ENCODE assay signal across 26 cellular contexts in the genomic region with DNA sequence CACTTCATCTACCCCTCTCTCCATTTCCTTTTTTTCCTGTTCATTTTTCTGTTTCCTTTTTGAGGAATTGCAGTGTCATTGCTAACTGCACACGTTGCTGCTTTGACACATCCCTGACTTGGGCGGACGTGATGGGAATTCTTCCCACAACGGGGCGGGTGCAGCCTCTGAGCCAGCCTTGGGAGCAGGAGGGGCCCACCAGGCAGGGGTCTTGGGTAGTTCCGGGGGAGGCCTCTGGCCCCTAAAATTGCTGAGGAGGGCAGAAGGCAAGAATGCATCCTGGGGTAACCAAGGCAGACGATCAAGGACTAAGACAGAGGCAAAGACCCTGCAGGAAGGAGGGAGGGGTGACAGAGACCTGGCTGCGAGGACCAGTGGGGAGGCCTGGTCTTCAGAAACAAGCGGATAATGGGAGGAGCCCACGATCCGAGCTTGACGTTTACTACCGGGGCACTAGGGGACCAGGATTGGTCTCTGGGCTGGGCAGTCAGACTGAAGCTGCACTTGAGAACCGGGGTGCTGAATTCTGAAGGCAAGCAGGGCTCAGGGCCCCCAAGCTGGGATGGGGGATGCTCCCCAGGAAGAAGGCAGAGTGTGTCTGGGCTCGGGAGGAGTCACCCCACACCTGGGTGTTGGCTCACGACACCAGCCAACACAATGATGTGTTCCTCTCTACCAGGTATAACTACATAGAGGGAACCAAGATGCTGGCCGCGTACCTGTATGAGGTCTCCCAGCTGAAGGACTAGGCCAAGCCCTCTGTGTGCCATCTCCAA. TPM values are rescaled to one million over a fixed set of nuclear protein-coding genes. Genes with fewer than 3 reads are reported as not detected.
DNase-seq lines count a peak whose midpoint lies in the region; ATAC-seq, FAIRE-seq and TF ChIP-seq lines count a peak whose summit lies in the region.
"Had no signal": no experiment of that assay in that cellular context is flagged by ENCODE, and none has a peak within 500 bp of the region (broad histone marks: within the 10 kb centered on the region; RNA-seq: fewer than 3 reads in every experiment).

No MANE protein-coding gene starts in this region.

- ATAC-seq in right lobe of liver (no peak), HepG2 (no peak), GM23338 (no peak), HG03159 (IDR thresholded peaks at IDR 0.05; ENCODE audit: unreplicated experiment) (no peak), HG03196 (IDR thresholded peaks at IDR 0.05; ENCODE audit: unreplicated experiment) (no peak)
- ATAC-seq: A549, Panc1 had no signal

- no peak overlapping the region for H3K9ac ChIP-seq in HepG2 (ENCODE audit: insufficient read depth, low read depth, low read length)
- H3K9ac ChIP-seq in endodermal cell (ENCODE audit: extremely low read depth, low read length, poor library complexity, severe bottlenecking): no peak overlapping the region

- POLR2A ChIA-PET in HepG2 (lab: Yijun Ruan, JAX): interaction anchor here (2.2 kb wide), 1 partner anchor 22 kb away, joined by 8 read pairs; no protein-coding TSS in a partner anchor

- no TSS peak for BruUV-seq in HepG2 (replicated peaks; lab: Mats Ljungman, UMichigan)

- peaks cover 9% of the 10 kb centered on the region for H3K9me3 Mint-ChIP-seq in endodermal cell
- peaks cover 30% of the 10 kb centered on the region for H3K9me3 Mint-ChIP-seq in GM23338
- H3K9me3 Mint-ChIP-seq: CD4-positive, alpha-beta T cell; IgD-negative memory B cell had no signal

- no peak overlapping the region for H3K27ac ChIP-seq in right lobe of liver
- no peak overlapping the region for H3K27ac ChIP-seq in HepG2 (ENCODE audit: extremely low read length, insufficient read depth, low read length)
- H3K27ac ChIP-seq in endodermal cell (ENCODE audit: low read depth, low read length): no peak overlapping the region
- H3K27ac ChIP-seq in sigmoid colon: no peak overlapping the region
- no peak overlapping the region for H3K27ac ChIP-seq in GM23338 (ENCODE audit: low read depth)
- H3K27ac ChIP-seq: A549 had no signal

- FAIRE-seq in HepG2 (lab: Jason Lieb, UNC): no peak
- FAIRE-seq: A549 had no signal

- H3K79me2 ChIP-seq in HepG2 (ENCODE audit: insufficient read depth, low read length) (no peaks in the 10 kb centered on the region), GM23338 (replicated peaks; ENCODE audit: insufficient read depth) (no peaks in the 10 kb centered on the region)

- no peaks in the 10 kb centered on the region for H3K27me3 ChIP-seq in right lobe of liver
- no peaks in the 10 kb centered on the region for H3K27me3 ChIP-seq in HepG2 (ENCODE audit: control insufficient read depth in 1 of 2, insufficient read depth in 2 of 2, low read length in 2 of 2)
- no peaks in the 10 kb centered on the region for H3K27me3 ChIP-seq in endodermal cell (ENCODE audit: control insufficient read depth, insufficient read depth, low read length, poor library complexity, severe bottlenecking)
- no peaks in the 10 kb centered on the region for H3K27me3 ChIP-seq in sigmoid colon
- no peaks in the 10 kb centered on the region for H3K27me3 ChIP-seq in GM23338 (ENCODE audit: insufficient read depth)

- H3K4me1 Mint-ChIP-seq in endodermal cell (peaks cover 7% of the 10 kb centered on the region), GM23338 (peaks cover 3% of the 10 kb centered on the region; the same call in 2 of the 3 replicates)
- H3K4me1 Mint-ChIP-seq: IgD-negative memory B cell had no signal

- H3K4me3 Mint-ChIP-seq in endodermal cell (no peak overlapping the region), GM23338 (no peak overlapping the region)
- H3K4me3 Mint-ChIP-seq: CD4-positive, alpha-beta T cell; IgD-negative memory B cell had no signal

- TF ChIP-seq CTCF in right lobe of liver (IDR thresholded peaks at IDR 0.05) (no peak), HepG2 (CRISPR knock-in tag; IDR thresholded peaks at IDR 0.05) (no peak), endodermal cell (conservative IDR thresholded peaks at IDR 0.05) (no peak), sigmoid colon (IDR thresholded peaks at IDR 0.05) (no peak), GM23338 (conservative IDR thresholded peaks at IDR 0.05; ENCODE audit: low read depth in 2 of 2) (no peak)

- H3K27me3 Mint-ChIP-seq in endodermal cell (ENCODE audit: insufficient read depth): no peaks in the 10 kb centered on the region
- H3K27me3 Mint-ChIP-seq in GM23338 (ENCODE audit: insufficient read depth, low read depth, poor library complexity): peaks cover 17% of the 10 kb centered on the region
- H3K27me3 Mint-ChIP-seq: CD4-positive, alpha-beta T cell; IgD-negative memory B cell had no signal

- peak in 2 of 3 donors; percentile 39 to 44 for DNase-seq in right lobe of liver
- no peak for DNase-seq in HepG2 (ENCODE audit: low spot score)
- DNase-seq in endodermal cell: no peak
- peak; percentile 59 for DNase-seq in sigmoid colon
- DNase-seq in GM23338 (ENCODE audit: low spot score): no peak
- DNase-seq in GF-D8 (lab: John Stamatoyannopoulos, UW): no peak
- DNase-seq: CD4-positive, alpha-beta T cell; COR-L47; DMS79; Karpas-422; MV-4-11; NCI-H1105 treated with DMSO at 0.1 percent for 48 hours; NCI-H1694; NCI-H2081; NCI-H2171; NCI-H345; NCI-H524; NCI-H82 had no signal

- no peak for TF ChIP-seq EP300 in HepG2 (IDR thresholded peaks at IDR 0.05; ENCODE audit: low read depth in 2 of 2, low read length in 2 of 2)
- no peak for TF ChIP-seq EP300 in HepG2 (CRISPR knock-in tag; IDR thresholded peaks at IDR 0.05; ENCODE audit: borderline replicate concordance)
- no peak for TF ChIP-seq EP300 in sigmoid colon (IDR thresholded peaks at IDR 0.05)

- TF ChIP-seq POLR2A in right lobe of liver (IDR thresholded peaks at IDR 0.05) (no peak), HepG2 (IDR thresholded peaks at IDR 0.05; ENCODE audit: insufficient read depth in 1 of 2, low read depth in 2 of 2, low read length in 2 of 2) (no peak), sigmoid colon (IDR thresholded peaks at IDR 0.05) (no peak)

- no peaks in the 10 kb centered on the region for H4K20me1 ChIP-seq in HepG2 (ENCODE audit: insufficient read depth, low read length)
- H4K20me1 ChIP-seq in GM23338 (replicated peaks; ENCODE audit: insufficient read depth): no peaks in the 10 kb centered on the region

- H3K9me2 ChIP-seq in GM23338 (ENCODE audit: insufficient read depth): no peaks in the 10 kb centered on the region

- H3K27ac Mint-ChIP-seq in endodermal cell (peak overlapping the region; percentile 61), GM23338 (no peak overlapping the region)
- H3K27ac Mint-ChIP-seq: CD4-positive, alpha-beta T cell had no signal

- H3K4me1 ChIP-seq in right lobe of liver (peaks cover 0 to 31% (median 15%) of the 10 kb centered on the region in 4 donors), HepG2 (ENCODE audit: insufficient read depth, low read length) (no peaks in the 10 kb centered on the region), endodermal cell (ENCODE audit: control insufficient read depth, insufficient read depth, low read length) (no peaks in the 10 kb centered on the region), sigmoid colon (peaks cover 0 to 22% (median 10%) of the 10 kb centered on the region in 4 donors), GM23338 (ENCODE audit: insufficient read depth) (no peaks in the 10 kb centered on the region)
- H3K4me1 ChIP-seq: A549, HAP-1 had no signal

- CTCF ChIA-PET in HepG2 (lab: Yijun Ruan, JAX; ENCODE audit: low intra/inter-chr PET ratio, low total read pairs): no interaction called here

- H3K36me3 ChIP-seq in right lobe of liver (peaks cover 0 to 38% (median 13%) of the 10 kb centered on the region in 4 donors), HepG2 (replicated peaks in 1 of 2; ENCODE audit: control insufficient read depth in 1 of 2, insufficient read depth in 2 of 2, low read length in 2 of 2) (peaks cover 22 to 64% of the 10 kb centered on the region in 2 experiments), endodermal cell (ENCODE audit: control insufficient read depth, insufficient read depth, low read length) (peaks cover 72% of the 10 kb centered on the region), sigmoid colon (peaks cover 10 to 64% (median 52%) of the 10 kb centered on the region in 4 donors), GM23338 (ENCODE audit: insufficient read depth) (0 out of 2 replicates have a peak, but pooled peaks cover 6% of the 10 kb centered on the region)

- H3K4me2 ChIP-seq in HepG2 (ENCODE audit: low read depth, low read length) (no peak overlapping the region), GM23338 (no peak overlapping the region)
- H3K4me2 ChIP-seq: A549 had no signal

- no peak overlapping the region for H3K4me3 ChIP-seq in right lobe of liver
- H3K4me3 ChIP-seq in HepG2 (replicated peaks in 1 of 3; ENCODE audit: insufficient read depth in 1 of 3, low read depth in 2 of 3, low read length in 3 of 3): no peak overlapping the region
- H3K4me3 ChIP-seq in endodermal cell (ENCODE audit: low read length): no peak overlapping the region
- H3K4me3 ChIP-seq in sigmoid colon: no peak overlapping the region
- no peak overlapping the region for H3K4me3 ChIP-seq in GM23338
- H3K4me3 ChIP-seq: A549, HAP-1 had no signal

- H2AFZ ChIP-seq in HepG2 (ENCODE audit: low read length) (no peak overlapping the region), GM23338 (no peak overlapping the region)

- H3F3A ChIP-seq in GM23338 (replicated peaks; ENCODE audit: low read depth): no peaks in the 10 kb centered on the region

- H3K36me3 Mint-ChIP-seq in endodermal cell (ENCODE audit: low read depth): peaks cover 83% of the 10 kb centered on the region
- peaks cover 92% of the 10 kb centered on the region for H3K36me3 Mint-ChIP-seq in GM23338 (ENCODE audit: low read depth)

- intact Hi-C loops in right lobe of liver (cut with DNase I): no loop called here
- intact Hi-C loops in HepG2 (cut with micrococcal nuclease; ENCODE audit: unreplicated experiment): no loop called here
- intact Hi-C loops in sigmoid colon (cut with DNase I): no loop called here

- 84% methylated on average over 5 of the region's 18 CpGs for WGBS in right lobe of liver (ENCODE audit: insufficient coverage, low coverage, low lambda C conversion rate, missing lambda C conversion rate)
- 98% methylated on average over 17 of the region's 18 CpGs for WGBS in HepG2 (ENCODE audit: low lambda C conversion rate)
- WGBS in endodermal cell (ENCODE audit: insufficient coverage in 1 of 2, insufficient read length in 1 of 2), 2 experiments: 94 to 100% methylated on average over 10 to 18 of the region's 18 CpGs
- 89 to 93% methylated on average over 18 of the region's 18 CpGs for WGBS in sigmoid colon, 2 donors

- TF ChIP-seq RAD21 in HepG2 (CRISPR knock-in tag; IDR thresholded peaks at IDR 0.05): no peak

- H3K9me3 ChIP-seq in right lobe of liver: no peaks in the 10 kb centered on the region
- no peaks in the 10 kb centered on the region for H3K9me3 ChIP-seq in HepG2 (ENCODE audit: low read length)
- H3K9me3 ChIP-seq in endodermal cell (ENCODE audit: control insufficient read depth, low read length): no peaks in the 10 kb centered on the region
- H3K9me3 ChIP-seq in sigmoid colon: no peaks in the 10 kb centered on the region
- H3K9me3 ChIP-seq: A549, HAP-1 had no signal

- in situ Hi-C loops in HepG2 (cut with HindIII; ENCODE audit: extremely low pct_ligation_motif_present, low pct_unique_long_range_greater_than_20kb): no loop called here

RNA-seq across cellular contexts. Expression of gene CNDP1, which starts 14.8 kb away (rescaled TPM):
- total RNA-seq in right lobe of liver (10 to 100 TPM; 10.4 to 61.4 (median 28.4) TPM), HepG2 (2016; rRNA removed; fragmentation: Illumina TruSeq; extraction: Trizol) (not detected in 2 replicates), endodermal cell (under 1 TPM in 1 of 2 donors, not detected in 1; 0.51 TPM), sigmoid colon (not detected)
- total RNA-seq in HepG2 (2016; cell fraction: cytosol; rRNA removed; fragmentation: Illumina TruSeq; extraction: Trizol; ENCODE audit: low read depth): not detected in 2 replicates
- total RNA-seq in HepG2 (2016; cell fraction: insoluble cytoplasmic fraction; rRNA removed; fragmentation: Illumina TruSeq; extraction: Trizol): 0.06 TPM in 1 of 2 replicates, not detected in the other
- total RNA-seq in HepG2 (2016; cell fraction: membrane; rRNA removed; fragmentation: Illumina TruSeq; extraction: Trizol): not detected in 2 replicates
- not detected in 2 replicates for total RNA-seq in HepG2 (2016; cell fraction: nucleus; rRNA removed; fragmentation: Illumina TruSeq; extraction: Trizol)
- polyA plus RNA-seq in HepG2 (2011; rRNA removed) (0.01 and 0.13 TPM in 2 replicates), sigmoid colon (under 1 TPM in 2 of 3 donors, not detected in 1; 0.10 to 0.60 TPM), GM23338 (2016; fragmentation: Nextera tagmentation; extraction: Ambion mirVana) (0.11 TPM in 1 of 2 replicates, not detected in the other)
- polyA plus RNA-seq in HepG2 (2011; cell fraction: cytosol; rRNA removed): 0.03 TPM in 1 of 2 replicates, not detected in the other
- polyA plus RNA-seq in HepG2 (2011; cell fraction: nucleus; rRNA removed): 0.08 and 0.45 TPM in 2 replicates
- 0.07 TPM in 1 of 2 replicates, not detected in the other for polyA plus RNA-seq in HepG2 (2012)
- not detected in 2 replicates for polyA plus RNA-seq in HepG2 (2016; cell fraction: cytosol; fragmentation: Illumina TruSeq; extraction: Trizol; ENCODE audit: low read depth)
- not detected in 2 replicates for polyA plus RNA-seq in HepG2 (2016; cell fraction: insoluble cytoplasmic fraction; fragmentation: Illumina TruSeq; extraction: Trizol; ENCODE audit: low read depth)
- polyA plus RNA-seq in HepG2 (2016; cell fraction: membrane; fragmentation: Illumina TruSeq; extraction: Trizol; ENCODE audit: low read depth): not detected in 2 replicates
- 0.25 TPM in 1 of 2 replicates, not detected in the other for polyA plus RNA-seq in HepG2 (2016; cell fraction: nucleus; fragmentation: Illumina TruSeq; extraction: Trizol; ENCODE audit: insufficient read depth, low read depth)
- polyA minus RNA-seq in HepG2 (2011; rRNA and poly(A)+ RNA removed; ENCODE audit: low replicate concordance): not detected in 2 replicates
- not detected in 2 replicates for polyA minus RNA-seq in HepG2 (2011; cell fraction: cytosol; rRNA and poly(A)+ RNA removed)
- polyA minus RNA-seq in HepG2 (2011; cell fraction: nucleus; rRNA and poly(A)+ RNA removed): 0.13 and 0.37 TPM in 2 replicates
- polyA plus RNA-seq in endodermal cell (2013, experiment 1 of 2): 0.07 TPM
- not detected for polyA plus RNA-seq in endodermal cell (2013, experiment 2 of 2)
- 0.03 TPM in 1 of 2 replicates, not detected in the other for total RNA-seq in GM23338 (2014; rRNA removed; shearing (Covaris generic))
- total RNA-seq: M059J had no signal
- polyA plus RNA-seq: BJ, IgD-negative memory B cell had no signal

RNA-seq across cellular contexts. Expression of gene CNDP2, which starts 23.3 kb away (rescaled TPM):
- total RNA-seq in right lobe of liver (100 to 1,000 TPM; 178 to 367 (median 230) TPM), HepG2 (2016; rRNA removed; fragmentation: Illumina TruSeq; extraction: Trizol) (80.8 and 113 TPM in 2 replicates), endodermal cell (100 to 1,000 TPM; 385 to 416 TPM), sigmoid colon (10 to 100 TPM; 29.3 to 53.5 (median 46.4) TPM)
- 12.2 and 13.4 TPM in 2 replicates for total RNA-seq in HepG2 (2016; cell fraction: cytosol; rRNA removed; fragmentation: Illumina TruSeq; extraction: Trizol; ENCODE audit: low read depth)
- 85.5 and 98.8 TPM in 2 replicates for total RNA-seq in HepG2 (2016; cell fraction: insoluble cytoplasmic fraction; rRNA removed; fragmentation: Illumina TruSeq; extraction: Trizol)
- 37.4 and 39.0 TPM in 2 replicates for total RNA-seq in HepG2 (2016; cell fraction: membrane; rRNA removed; fragmentation: Illumina TruSeq; extraction: Trizol)
- 61.8 and 61.9 TPM in 2 replicates for total RNA-seq in HepG2 (2016; cell fraction: nucleus; rRNA removed; fragmentation: Illumina TruSeq; extraction: Trizol)
- polyA plus RNA-seq in HepG2 (2011; rRNA removed) (64.7 and 76.8 TPM in 2 replicates), sigmoid colon (100 to 1,000 TPM; 114 to 179 (median 132) TPM), GM23338 (2016; fragmentation: Nextera tagmentation; extraction: Ambion mirVana) (116 and 117 TPM in 2 replicates)
- polyA plus RNA-seq in HepG2 (2011; cell fraction: cytosol; rRNA removed): 52.3 and 57.1 TPM in 2 replicates
- 127 and 143 TPM in 2 replicates for polyA plus RNA-seq in HepG2 (2011; cell fraction: nucleus; rRNA removed)
- 75.2 and 103 TPM in 2 replicates for polyA plus RNA-seq in HepG2 (2012)
- 13.8 and 14.5 TPM in 2 replicates for polyA plus RNA-seq in HepG2 (2016; cell fraction: cytosol; fragmentation: Illumina TruSeq; extraction: Trizol; ENCODE audit: low read depth)
- 114 and 122 TPM in 2 replicates for polyA plus RNA-seq in HepG2 (2016; cell fraction: insoluble cytoplasmic fraction; fragmentation: Illumina TruSeq; extraction: Trizol; ENCODE audit: low read depth)
- 27.7 and 28.4 TPM in 2 replicates for polyA plus RNA-seq in HepG2 (2016; cell fraction: membrane; fragmentation: Illumina TruSeq; extraction: Trizol; ENCODE audit: low read depth)
- polyA plus RNA-seq in HepG2 (2016; cell fraction: nucleus; fragmentation: Illumina TruSeq; extraction: Trizol; ENCODE audit: insufficient read depth, low read depth): 129 and 136 TPM in 2 replicates
- polyA minus RNA-seq in HepG2 (2011; rRNA and poly(A)+ RNA removed; ENCODE audit: low replicate concordance): 70.0 and 79.1 TPM in 2 replicates
- polyA minus RNA-seq in HepG2 (2011; cell fraction: cytosol; rRNA and poly(A)+ RNA removed): 45.9 and 46.8 TPM in 2 replicates
- 76.7 and 91.4 TPM in 2 replicates for polyA minus RNA-seq in HepG2 (2011; cell fraction: nucleus; rRNA and poly(A)+ RNA removed)
- 105 TPM for polyA plus RNA-seq in endodermal cell (2013, experiment 1 of 2)
- polyA plus RNA-seq in endodermal cell (2013, experiment 2 of 2): 105 TPM
- 172 and 175 TPM in 2 replicates for total RNA-seq in GM23338 (2014; rRNA removed; shearing (Covaris generic))

Comparison
In these comparisons a context has a peak if more than half of its experiments do, and no peak if none do; other contexts are left out.
1. DNase-seq: peak in right lobe of liver (2 of 3) and sigmoid colon (single experiment); none in HepG2 (single experiment), endodermal cell (single experiment), GM23338 (single experiment) and GF-D8 (single experiment).
2. RNA of gene CNDP1, which starts 14.8 kb away (total RNA-seq): 10.4 to 61.4 TPM in right lobe of liver; 0.51 TPM in endodermal cell, 0.03 TPM in GM23338, 0.06 TPM in HepG2 and not detected in sigmoid colon; every median in the first group is over 4 times any median in the second.